In the genomic region with DNA sequence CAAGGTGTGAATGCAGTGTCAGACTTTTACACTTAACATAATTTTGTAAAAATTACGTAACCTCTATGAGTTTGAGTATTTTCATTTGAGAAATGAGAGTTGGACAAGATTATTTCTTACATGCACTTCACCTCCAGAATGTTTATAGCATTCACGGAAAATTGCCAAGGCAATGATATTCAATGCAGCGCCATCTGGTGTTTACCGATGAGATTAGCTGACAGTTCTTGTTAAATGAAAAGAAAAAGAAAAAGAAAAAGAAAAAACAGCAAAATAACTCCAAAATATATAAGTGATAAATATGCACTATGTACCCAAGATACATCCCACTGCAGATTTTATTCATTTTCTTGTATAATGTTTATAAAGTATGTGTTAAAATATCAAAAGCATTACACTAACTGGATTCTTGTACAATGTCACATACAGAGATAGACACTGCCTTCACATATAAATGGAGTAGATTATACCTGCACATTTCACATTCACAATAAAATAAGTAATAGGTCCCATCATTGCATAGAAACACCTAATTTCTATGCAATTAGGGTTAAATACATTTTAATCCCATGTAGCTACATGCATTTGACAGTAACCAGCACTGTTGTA, we compare ENCODE assay signal across 8 cellular contexts.
DNase-seq lines count a peak whose midpoint lies in the region; ATAC-seq, FAIRE-seq and TF ChIP-seq lines count a peak whose summit lies in the region.

No MANE protein-coding gene starts in this region.

- no peaks in the 10 kb centered on the region for H3K4me1 ChIP-seq in adrenal gland (replicated peaks in 1 of 2)
- no peaks in the 10 kb centered on the region for H3K4me1 ChIP-seq in left lung

- no peak overlapping the region for H3K4me3 Mint-ChIP-seq in CD4-positive, alpha-beta T cell

- CTCF ChIA-PET in CD4-positive, alpha-beta T cell (lab: Charles Lee) = no interaction called here

- ATAC-seq in CD4-positive, alpha-beta T cell (ENCODE audit: poor library complexity) = no peak
- ATAC-seq in left lung = peak; percentile 63

- DNase-seq in CD4-positive, alpha-beta T cell = no peak
- no peak for DNase-seq in GM19239 (ENCODE audit: insufficient read length, low spot score)
- DNase-seq in NAMALWA (ENCODE audit: low spot score) = peak; percentile 59
- DNase-seq in adrenal gland = peak; percentile 18 to 66 (median 31)
- no peak for DNase-seq in left lung
- DNase-seq in UCSD-AML1 (lab: John Stamatoyannopoulos, UW; ENCODE audit: unreplicated experiment) = no peak
- no peak for DNase-seq in NK-92 treated with Interleukin-12 subunit alpha and Interleukin-12 subunit beta, amount 100 ng/mL, for 24 hours (lab: John Stamatoyannopoulos, UW)
- no peak for DNase-seq in epidermal melanocyte (ENCODE audit: insufficient read length, low spot score)

- POLR2A ChIA-PET in CD4-positive, alpha-beta T cell (lab: Charles Lee) = no interaction called here

- TF ChIP-seq CTCF in CD4-positive, alpha-beta T cell (IDR thresholded peaks at IDR 0.05) = peak; percentile 37
- TF ChIP-seq CTCF in adrenal gland (IDR thresholded peaks at IDR 0.05) (peak; percentile 39 to 77 (median 70)), left lung (IDR thresholded peaks at IDR 0.05) (peak; percentile 23 to 54)

- TF ChIP-seq POLR2A in adrenal gland (IDR thresholded peaks at IDR 0.05) = no peak

- no peaks in the 10 kb centered on the region for H3K36me3 ChIP-seq in adrenal gland (replicated peaks in 1 of 2)
- H3K36me3 ChIP-seq in left lung = no peaks in the 10 kb centered on the region

- peak; percentile 68 for FAIRE-seq in GM19239 (lab: Jason Lieb, UNC)

- H3K27me3 Mint-ChIP-seq in CD4-positive, alpha-beta T cell = no peaks in the 10 kb centered on the region

- H3K9me3 Mint-ChIP-seq in CD4-positive, alpha-beta T cell = no peaks in the 10 kb centered on the region

- no peaks in the 10 kb centered on the region for H3K9me3 ChIP-seq in CD4-positive, alpha-beta T cell (ENCODE audit: control insufficient read depth, low read length)
- H3K9me3 ChIP-seq in adrenal gland (replicated peaks in 1 of 3) (no peaks in the 10 kb centered on the region), left lung (no peaks in the 10 kb centered on the region)

- WGBS in adrenal gland, 4 donors = 8 to 12% (median 11%) methylated on average over 4 of the region's 4 CpGs

- H3K4me1 Mint-ChIP-seq in CD4-positive, alpha-beta T cell (ENCODE audit: low read depth) = no peaks in the 10 kb centered on the region

- intact Hi-C loops in CD4-positive, alpha-beta T cell (cut with DNase I, micrococcal nuclease) = no loop called here
- intact Hi-C loops in adrenal gland (cut with DNase I) = no loop called here
- intact Hi-C loops in left lung (cut with DNase I) = no loop called here

- no peak overlapping the region for H3K27ac ChIP-seq in CD4-positive, alpha-beta T cell (ENCODE audit: low read depth, low read length)
- H3K27ac ChIP-seq in adrenal gland (no peak overlapping the region), left lung (no peak overlapping the region)

- H3K27ac Mint-ChIP-seq in CD4-positive, alpha-beta T cell = no peak overlapping the region

- no peaks in the 10 kb centered on the region for H3K36me3 Mint-ChIP-seq in CD4-positive, alpha-beta T cell (ENCODE audit: low read depth)

- no peak overlapping the region for H3K4me3 ChIP-seq in adrenal gland
- no peak overlapping the region for H3K4me3 ChIP-seq in left lung

- no peaks in the 10 kb centered on the region for H3K27me3 ChIP-seq in CD4-positive, alpha-beta T cell (ENCODE audit: control insufficient read depth, insufficient read depth, low read length)
- no peaks in the 10 kb centered on the region for H3K27me3 ChIP-seq in adrenal gland
- no peaks in the 10 kb centered on the region for H3K27me3 ChIP-seq in left lung

Comparison
In these comparisons a context has a peak if more than half of its experiments do, and no peak if none do; other contexts are left out.
1. DNase-seq: peak in NAMALWA (single experiment) and adrenal gland (7 of 7); none in CD4-positive, alpha-beta T cell (0 of 10), GM19239 (single experiment), left lung (0 of 2), UCSD-AML1 (single experiment), NK-92 treated with Interleukin-12 subunit alpha and Interleukin-12 subunit beta, amount 100 ng/mL, for 24 hours (single experiment) and epidermal melanocyte (single experiment).
2. Peak in every context shown above with its lines, with median percentiles within 50 percentile points of each other: CTCF ChIP-seq.